In genomic region chr10:20515654-20516053, GRCh38 we compare ENCODE assay signal across 35 cellular contexts.
"Had no signal": no experiment of that assay in that cellular context is flagged by ENCODE, and none has a peak within 500 bp of the region (broad histone marks: within the 10 kb centered on the region; RNA-seq: fewer than 3 reads in every experiment).

No MANE protein-coding gene starts in this region.

- H3K27ac ChIP-seq: KMS-11 had no signal

- DNase-seq: Karpas-422, Kasumi-1, KG1, MG63, MM.1S, MV-4-11, NCI-H1048, NCI-H1092, NCI-H1092 treated with DMSO at 0.1 percent for 48 hours, NCI-H1105, NCI-H1105 treated with DMSO at 0.1 percent for 48 hours, NCI-H1417, NCI-H1417 treated with DMSO at 0.1 percent for 48 hours, NCI-H1436, NCI-H1436 treated with DMSO at 0.1 percent for 48 hours, NCI-H146, NCI-H1694, NCI-H1694 treated with DMSO at 0.1 percent for 48 hours, NCI-H187, NCI-H187 treated with DMSO at 0.1 percent for 48 hours, NCI-H1930, NCI-H2029, NCI-H2029 treated with DMSO at 0.1 percent for 48 hours, NCI-H2081, NCI-H2081 treated with DMSO at 0.1 percent for 48 hours, NCI-H2107, NCI-H2171, NCI-H2171 treated with DMSO at 0.1 percent for 48 hours, NCI-H2227 treated with DMSO at 0.1 percent for 48 hours, NCI-H226, NCI-H345, NCI-H446, NCI-H446 treated with DMSO at 0.1 percent for 48 hours, NCI-H510A had no signal

- H3K36me3 ChIP-seq: MG63 had no signal

- H3K4me3 ChIP-seq: MG63 had no signal

- H3K9ac ChIP-seq: KMS-11 had no signal

- H3K27me3 ChIP-seq: MG63 had no signal

- H3K4me2 ChIP-seq: KMS-11 had no signal

- H3K9me3 ChIP-seq: MG63 had no signal
